In the genomic region with DNA sequence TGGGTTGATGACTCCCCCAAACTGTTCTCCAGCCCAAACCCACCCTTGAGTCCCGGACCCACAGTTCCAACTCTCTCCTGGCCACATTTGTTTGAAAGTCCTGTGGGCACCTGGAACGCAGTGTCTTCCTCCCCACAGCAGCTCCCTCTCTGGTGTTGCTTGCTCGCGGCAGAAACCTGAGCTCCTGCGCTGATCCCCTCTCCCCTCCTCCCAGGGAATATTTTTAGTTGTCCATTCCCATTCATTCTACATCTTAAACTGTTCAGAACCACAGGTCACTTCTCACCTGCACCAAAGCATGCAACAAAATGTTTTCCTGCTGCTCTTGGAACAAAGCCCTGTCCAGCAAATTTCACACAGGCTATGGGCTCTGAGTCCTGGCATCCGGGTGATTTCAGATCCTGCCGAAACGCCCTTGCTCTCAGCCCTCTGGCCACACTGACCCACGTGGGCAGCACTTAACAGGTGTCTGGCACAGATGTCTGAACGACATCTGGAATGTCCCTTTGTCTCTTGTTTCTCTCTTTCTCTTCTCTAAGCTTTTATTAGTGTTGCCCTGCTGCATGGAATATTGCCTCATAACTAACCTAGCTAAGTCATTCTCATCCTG, we compare ENCODE assay signal across 19 cellular contexts. TPM values are rescaled to one million over a fixed set of nuclear protein-coding genes. Genes with fewer than 3 reads are reported as not detected.
DNase-seq lines count a peak whose midpoint lies in the region; ATAC-seq and TF ChIP-seq lines count a peak whose summit lies in the region.
"Had no signal": no experiment of that assay in that cellular context is flagged by ENCODE, and none has a peak within 500 bp of the region (broad histone marks: within the 10 kb centered on the region; RNA-seq: fewer than 3 reads in every experiment).

No MANE protein-coding gene starts in this region.

- no peaks in the 10 kb centered on the region for H3K9me3 ChIP-seq in transverse colon
- no peaks in the 10 kb centered on the region for H3K9me3 ChIP-seq in heart left ventricle
- H3K9me3 ChIP-seq: BLaER1 treated with 17β-estradiol and CSF1 and Interleukin-3, amounts not matched to agents 10 nM and 100 nM had no signal

- TF ChIP-seq CTCF in VCaP (conservative IDR thresholded peaks at IDR 0.05), result no peak
- TF ChIP-seq CTCF in transverse colon (IDR thresholded peaks at IDR 0.05), result no peak
- TF ChIP-seq CTCF in heart left ventricle (IDR thresholded peaks at IDR 0.05), result no peak

- DNase-seq in myocyte (ENCODE audit: low read depth), result peak; percentile 47
- peak; percentile 51 for DNase-seq in transverse colon
- DNase-seq in heart left ventricle, result no peak
- no peak for DNase-seq in SHP77 treated with DMSO at 0.1 percent for 48 hours (lab: John Stamatoyannopoulos, UW)
- DNase-seq: DMS 273 treated with DMSO at 0.1 percent for 48 hours, GOT3, HFFc6, Karpas-422, NCI-H1417 treated with DMSO at 0.1 percent for 48 hours, NCI-H2029 treated with DMSO at 0.1 percent for 48 hours, NCI-H510A, SIG-M5, SW 1271 had no signal

- in situ Hi-C loops in transverse colon (cut with MboI; ENCODE audit: low pct_ligation_motif_present in 1 of 4, low pct_unique_long_range_greater_than_20kb in 1 of 4, low sequenced_read_pairs in 3 of 4), result no loop called here

- H3K4me1 ChIP-seq in transverse colon, result no peaks in the 10 kb centered on the region
- H3K4me1 ChIP-seq in heart left ventricle, result no peaks in the 10 kb centered on the region

- intact Hi-C loops in transverse colon (cut with DNase I; ENCODE audit: low total_unique reads), result no loop called here
- intact Hi-C loops in heart left ventricle (cut with DNase I), result no loop called here

- no peaks in the 10 kb centered on the region for H3K36me3 ChIP-seq in transverse colon
- no peaks in the 10 kb centered on the region for H3K36me3 ChIP-seq in heart left ventricle
- H3K36me3 ChIP-seq: BLaER1 treated with 17β-estradiol and CSF1 and Interleukin-3, amounts not matched to agents 10 nM and 100 nM had no signal

- peak overlapping the region; percentile 67; the same call in 1 of the 2 replicates for H3K27ac ChIP-seq in VCaP
- peak overlapping the region in 1 of 4 donors; percentile 19 for H3K27ac ChIP-seq in transverse colon
- no peak overlapping the region for H3K27ac ChIP-seq in heart left ventricle
- H3K27ac ChIP-seq: BLaER1 treated with 17β-estradiol and CSF1 and Interleukin-3, amounts not matched to agents 10 nM and 100 nM had no signal

- TF ChIP-seq EP300 in Ishikawa (IDR thresholded peaks at IDR 0.05; ENCODE audit: borderline replicate concordance) (no peak), transverse colon (IDR thresholded peaks at IDR 0.05; ENCODE audit: low read depth) (no peak)

- 64% methylated on average over 10 of the region's 10 CpGs; no CpG with 5 or more reads in 1 of the 2 donors for WGBS in transverse colon (ENCODE audit: low coverage in 1 of 2), 2 donors
- 54 to 66% (median 60%) methylated on average over 10 of the region's 10 CpGs for WGBS in heart left ventricle, 4 donors

- H3K4me3 ChIP-seq in transverse colon (no peak overlapping the region), heart left ventricle (no peak overlapping the region)
- H3K4me3 ChIP-seq: BLaER1 treated with 17β-estradiol and CSF1 and Interleukin-3, amounts not matched to agents 10 nM and 100 nM had no signal

- H3K27me3 ChIP-seq in transverse colon, result no peaks in the 10 kb centered on the region
- no peaks in the 10 kb centered on the region for H3K27me3 ChIP-seq in heart left ventricle
- H3K27me3 ChIP-seq: BLaER1 treated with 17β-estradiol and CSF1 and Interleukin-3, amounts not matched to agents 10 nM and 100 nM had no signal

- TF ChIP-seq POLR2A in transverse colon (IDR thresholded peaks at IDR 0.05), result no peak
- TF ChIP-seq POLR2A in heart left ventricle (IDR thresholded peaks at IDR 0.05), result no peak

- no peak for TF ChIP-seq RAD21 in Ishikawa (IDR thresholded peaks at IDR 0.05; ENCODE audit: low read depth)

- ATAC-seq in heart left ventricle, result no peak
- no peak for ATAC-seq in GM19351 (IDR thresholded peaks at IDR 0.05; ENCODE audit: unreplicated experiment)
- ATAC-seq: HepG2, Panc1 had no signal

TF ChIP-seq in Ishikawa, 13 proteins besides CTCF, POLR2A, EP300 and RAD21:
- no peak for TF ChIP-seq ZBTB7A (IDR thresholded peaks at IDR 0.05; ENCODE audit: low read depth)
- TF ChIP-seq, protein P1, sequence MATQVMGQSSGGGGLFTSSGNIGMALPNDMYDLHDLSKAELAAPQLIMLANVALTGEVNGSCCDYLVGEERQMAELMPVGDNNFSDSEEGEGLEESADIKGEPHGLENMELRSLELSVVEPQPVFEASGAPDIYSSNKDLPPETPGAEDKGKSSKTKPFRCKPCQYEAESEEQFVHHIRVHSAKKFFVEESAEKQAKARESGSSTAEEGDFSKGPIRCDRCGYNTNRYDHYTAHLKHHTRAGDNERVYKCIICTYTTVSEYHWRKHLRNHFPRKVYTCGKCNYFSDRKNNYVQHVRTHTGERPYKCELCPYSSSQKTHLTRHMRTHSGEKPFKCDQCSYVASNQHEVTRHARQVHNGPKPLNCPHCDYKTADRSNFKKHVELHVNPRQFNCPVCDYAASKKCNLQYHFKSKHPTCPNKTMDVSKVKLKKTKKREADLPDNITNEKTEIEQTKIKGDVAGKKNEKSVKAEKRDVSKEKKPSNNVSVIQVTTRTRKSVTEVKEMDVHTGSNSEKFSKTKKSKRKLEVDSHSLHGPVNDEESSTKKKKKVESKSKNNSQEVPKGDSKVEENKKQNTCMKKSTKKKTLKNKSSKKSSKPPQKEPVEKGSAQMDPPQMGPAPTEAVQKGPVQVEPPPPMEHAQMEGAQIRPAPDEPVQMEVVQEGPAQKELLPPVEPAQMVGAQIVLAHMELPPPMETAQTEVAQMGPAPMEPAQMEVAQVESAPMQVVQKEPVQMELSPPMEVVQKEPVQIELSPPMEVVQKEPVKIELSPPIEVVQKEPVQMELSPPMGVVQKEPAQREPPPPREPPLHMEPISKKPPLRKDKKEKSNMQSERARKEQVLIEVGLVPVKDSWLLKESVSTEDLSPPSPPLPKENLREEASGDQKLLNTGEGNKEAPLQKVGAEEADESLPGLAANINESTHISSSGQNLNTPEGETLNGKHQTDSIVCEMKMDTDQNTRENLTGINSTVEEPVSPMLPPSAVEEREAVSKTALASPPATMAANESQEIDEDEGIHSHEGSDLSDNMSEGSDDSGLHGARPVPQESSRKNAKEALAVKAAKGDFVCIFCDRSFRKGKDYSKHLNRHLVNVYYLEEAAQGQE (IDR thresholded peaks at IDR 0.05; ENCODE audit: low read depth), result peak; percentile 32; the same call in 1 of the 2 replicates

RNA-seq across cellular contexts. Expression of a gene that starts 27.0 kb away (rescaled TPM):
- 7.4 and 8.8 TPM in 2 replicates for total RNA-seq in myocyte
- 62.8 TPM for polyA plus RNA-seq in myocyte (2012)
- total RNA-seq in transverse colon, result 10 to 100 TPM in 2 of 4 donors, 1 to 10 TPM in 2; 6.4 to 10.8 (median 8.4) TPM
- total RNA-seq in heart left ventricle, result 10 to 100 TPM; 25.1 to 91.4 (median 30.0) TPM
- polyA plus RNA-seq in heart left ventricle, result 100 to 1,000 TPM in 1 of 2 donors, 10 to 100 TPM in 1; 12.6 to 115 TPM
- total RNA-seq: HepG2 had no signal
- polyA plus RNA-seq: HepG2 had no signal

Comparison
In these comparisons a context has a peak if more than half of its experiments do, and no peak if none do; other contexts are left out.
1. DNase-seq: peak in myocyte (single experiment) and transverse colon (single experiment); none in heart left ventricle (0 of 5) and SHP77 treated with DMSO at 0.1 percent for 48 hours (single experiment).